In genomic region chr18:31101148-31102019, GRCh38 we compare ENCODE assay signal across 8 cellular contexts. TPM values are rescaled to one million over a fixed set of nuclear protein-coding genes. Genes with fewer than 3 reads are reported as not detected.
DNase-seq lines count a peak whose midpoint lies in the region; ATAC-seq and TF ChIP-seq lines count a peak whose summit lies in the region.
"Had no signal": no experiment of that assay in that cellular context is flagged by ENCODE, and none has a peak within 500 bp of the region (broad histone marks: within the 10 kb centered on the region; RNA-seq: fewer than 3 reads in every experiment).

No MANE protein-coding gene starts in this region.

- H3K4me1 ChIP-seq in HAP-1 (peaks cover 19% of the 10 kb centered on the region), Peyer's patch (peaks cover 0 to 3% (median 0%) of the 10 kb centered on the region in 4 donors), esophagus (ENCODE audit: control insufficient read depth in 2 of 2, insufficient read depth in 2 of 2, low read length in 1 of 2) (no peaks in the 10 kb centered on the region)

- no peak overlapping the region for H3K27ac Mint-ChIP-seq in naive thymus-derived CD8-positive, alpha-beta T cell
- H3K27ac Mint-ChIP-seq: naive B cell had no signal

- POLR2A ChIA-PET in naive thymus-derived CD8-positive, alpha-beta T cell (lab: Charles Lee) = no interaction called here

- H3K27me3 Mint-ChIP-seq in naive thymus-derived CD8-positive, alpha-beta T cell = peaks cover 20 to 46% (median 34%) of the 10 kb centered on the region in 5 donors

- H3K27ac ChIP-seq in Peyer's patch = peak overlapping the region; percentile 55 to 99 (median 96)
- peak overlapping the region; percentile 92 to 99 for H3K27ac ChIP-seq in esophagus (ENCODE audit: low read depth in 2 of 2, low read length in 1 of 2)

- H3K27me3 ChIP-seq in HAP-1 (ENCODE audit: low read depth) (no peaks in the 10 kb centered on the region), Peyer's patch (no peaks in the 10 kb centered on the region), esophagus (ENCODE audit: control insufficient read depth in 1 of 2, insufficient read depth in 2 of 2, low read length in 2 of 2) (no peaks in the 10 kb centered on the region)

- no peaks in the 10 kb centered on the region for H3K9me3 ChIP-seq in HAP-1
- H3K9me3 ChIP-seq in Peyer's patch = peaks cover 0 to 5% (median 0%) of the 10 kb centered on the region in 4 donors
- no peaks in the 10 kb centered on the region for H3K9me3 ChIP-seq in esophagus (ENCODE audit: control insufficient read depth in 2 of 2, insufficient read depth in 1 of 2, low read depth in 1 of 2, low read length in 1 of 2)

- H3K36me3 Mint-ChIP-seq in naive thymus-derived CD8-positive, alpha-beta T cell = peaks cover 0 to 16% (median 0%) of the 10 kb centered on the region in 3 donors
- H3K36me3 Mint-ChIP-seq: naive B cell had no signal

- DNase-seq in HAP-1 (ENCODE audit: low spot score in 2 of 2) = peak; percentile 34 to 67
- peak in 2 of 3 donors; percentile 80 to 88 for DNase-seq in Peyer's patch
- DNase-seq in naive thymus-derived CD8-positive, alpha-beta T cell = no peak
- DNase-seq in activated T-cell treated with anti-CD3 and anti-CD28 coated beads, Interleukin-2, amount 50 U/mL, for 48 hours = no peak
- DNase-seq: naive B cell had no signal

- peaks cover 0 to 5% (median 1%) of the 10 kb centered on the region in 4 donors for H3K4me1 Mint-ChIP-seq in naive thymus-derived CD8-positive, alpha-beta T cell
- H3K4me1 Mint-ChIP-seq: naive B cell had no signal

- H3K4me3 ChIP-seq in HAP-1 = peak overlapping the region; percentile 46
- H3K4me3 ChIP-seq in Peyer's patch = peak overlapping the region; percentile 27 to 91 (median 56)
- H3K4me3 ChIP-seq in esophagus (ENCODE audit: low read depth in 1 of 2, low read length in 2 of 2) = peak overlapping the region; percentile 72 to 93

- peak overlapping the region in 8 of 10 donors; percentile 30 to 82 (median 51) for H3K4me3 Mint-ChIP-seq in naive thymus-derived CD8-positive, alpha-beta T cell
- H3K4me3 Mint-ChIP-seq: naive B cell had no signal

- in situ Hi-C loops in HAP-1 (cut with MboI; ENCODE audit: low sequenced_read_pairs) = no loop called here

- ATAC-seq in naive thymus-derived CD8-positive, alpha-beta T cell = peak; percentile 32 to 41
- ATAC-seq in HG03045 (IDR thresholded peaks at IDR 0.05; ENCODE audit: unreplicated experiment) (no peak), HG02884 (IDR thresholded peaks at IDR 0.05; ENCODE audit: unreplicated experiment) (no peak)

- peaks cover 0 to 28% (median 3%) of the 10 kb centered on the region in 9 donors for H3K9me3 Mint-ChIP-seq in naive thymus-derived CD8-positive, alpha-beta T cell

- TF ChIP-seq POLR2A in Peyer's patch (IDR thresholded peaks at IDR 0.05) = peak; percentile 73 to 78

- TF ChIP-seq CTCF in Peyer's patch (IDR thresholded peaks at IDR 0.05) = peak in 1 of 6 experiments; percentile 9

- H3K36me3 ChIP-seq in HAP-1 (replicated peaks) = no peaks in the 10 kb centered on the region
- no peaks in the 10 kb centered on the region for H3K36me3 ChIP-seq in Peyer's patch
- no peaks in the 10 kb centered on the region for H3K36me3 ChIP-seq in esophagus (ENCODE audit: control insufficient read depth in 2 of 2, insufficient read depth in 2 of 2, low read length in 1 of 2)

- 2% methylated on average over 69 to 74 of the region's 74 CpGs for WGBS in esophagus, 2 donors

RNA-seq across cellular contexts. Expression of gene DSC2, which starts 0.8 kb away (rescaled TPM):
- total RNA-seq in Peyer's patch = 10 to 100 TPM in 3 of 4 donors, 1 to 10 TPM in 1; 9.9 to 90.0 (median 59.6) TPM
- polyA plus RNA-seq in esophagus = 100 to 1,000 TPM in 1 of 2 donors, 10 to 100 TPM in 1; 63.5 to 123 TPM
- total RNA-seq in naive thymus-derived CD8-positive, alpha-beta T cell = not detected
- not detected for polyA plus RNA-seq in naive thymus-derived CD8-positive, alpha-beta T cell

RNA-seq across cellular contexts. Expression of gene DSC3, which starts 58.8 kb away (rescaled TPM):
- 1 to 10 TPM in 1 of 4 donors, under 1 TPM in 3; 0.38 to 2.0 (median 0.76) TPM for total RNA-seq in Peyer's patch
- polyA plus RNA-seq in esophagus = 10 to 100 TPM; 41.7 to 70.9 TPM
- total RNA-seq in naive thymus-derived CD8-positive, alpha-beta T cell = not detected
- not detected for polyA plus RNA-seq in naive thymus-derived CD8-positive, alpha-beta T cell

Comparison
In these comparisons a context has a peak if more than half of its experiments do, and no peak if none do; other contexts are left out.
1. DNase-seq: peak in HAP-1 (2 of 2) and Peyer's patch (2 of 3); none in naive thymus-derived CD8-positive, alpha-beta T cell (0 of 10) and activated T-cell treated with anti-CD3 and anti-CD28 coated beads, Interleukin-2, amount 50 U/mL, for 48 hours (0 of 2).
2. ATAC-seq: peak in naive thymus-derived CD8-positive, alpha-beta T cell (2 of 2); none in HG03045 (single experiment) and HG02884 (single experiment).
3. RNA of gene DSC2, which starts 0.8 kb away (total RNA-seq): 9.9 to 90.0 TPM in Peyer's patch; not detected in naive thymus-derived CD8-positive, alpha-beta T cell; every median in the first group is over 10 times any median in the second.
4. Peak in every context shown above with its lines, with median percentiles within 50 percentile points of each other: H3K4me3 ChIP-seq.